In the genomic region with DNA sequence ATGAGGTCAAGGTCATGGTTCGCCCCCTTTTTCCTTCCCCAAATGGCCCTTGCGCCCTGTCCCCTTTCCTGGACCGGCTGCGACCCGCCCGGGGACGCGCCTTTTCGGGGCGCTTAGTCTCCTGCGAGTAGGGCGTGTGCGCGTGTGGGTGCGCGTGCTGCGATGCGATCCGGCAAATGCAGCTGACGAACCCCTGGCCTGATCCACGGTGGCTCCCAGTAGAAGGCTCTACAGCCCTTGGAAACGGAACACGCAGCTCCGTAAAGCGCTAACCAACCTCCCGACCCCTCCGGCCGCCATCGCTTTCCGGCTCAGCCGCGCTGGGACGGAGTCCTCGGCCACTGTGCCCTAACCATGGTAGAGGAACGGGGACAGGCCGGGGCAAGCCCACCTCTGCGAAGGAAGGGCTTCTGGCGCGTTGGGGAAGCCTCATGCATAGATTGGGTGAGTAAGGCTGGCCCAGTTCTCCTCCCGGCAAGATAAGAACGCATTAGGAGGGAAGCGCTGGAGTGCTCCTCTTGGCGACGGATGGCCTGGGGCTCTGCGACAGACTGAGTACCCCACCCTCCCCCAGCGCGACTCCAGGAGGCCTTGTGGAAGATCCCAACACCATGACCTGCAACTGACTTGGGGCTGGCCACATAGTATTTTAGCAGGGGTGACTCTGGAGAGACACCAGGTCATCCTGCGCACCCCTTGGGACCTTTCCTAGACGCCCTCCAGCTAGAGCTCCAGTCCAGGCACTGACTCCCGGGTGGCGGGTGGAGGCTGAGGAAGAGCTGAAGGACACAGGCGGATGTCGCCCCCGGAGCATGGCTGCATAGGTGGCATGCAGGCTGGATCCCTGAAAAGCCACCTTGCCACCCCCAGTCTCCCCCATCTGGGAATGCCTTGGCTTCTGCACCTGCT, we compare ENCODE assay signal across 8 cellular contexts. TPM values are rescaled to one million over a fixed set of nuclear protein-coding genes. Genes with fewer than 3 reads are reported as not detected.
DNase-seq lines count a peak whose midpoint lies in the region; ATAC-seq and TF ChIP-seq lines count a peak whose summit lies in the region.

No MANE protein-coding gene starts in this region.

- WGBS in lung, 2 donors = 15 to 16% methylated on average over 54 of the region's 54 CpGs

- POLR2A ChIA-PET in MCF 10A (lab: Yijun Ruan, JAX) = interaction anchor here (0.6 to 2.8 kb wide), 14 partner anchors 14 to 82 kb away, joined by 3 to 35 read pairs (median 4); a partner anchor contains a TSS

- H3K4me1 Mint-ChIP-seq in MCF 10A (ENCODE audit: insufficient read depth, unreplicated experiment) = peaks cover 33% of the 10 kb centered on the region

- peaks cover 0 to 2% of the 10 kb centered on the region in 2 donors for H3K9me3 ChIP-seq in lung (ENCODE audit: control insufficient read depth in 2 of 2, insufficient read depth in 1 of 2, low read length in 1 of 2)
- no peaks in the 10 kb centered on the region for H3K9me3 ChIP-seq in uterus

- H3K4me3 ChIP-seq in lung = peak overlapping the region; percentile 65
- H3K4me3 ChIP-seq in uterus = peak overlapping the region; percentile 16 to 46

- TF ChIP-seq POLR2A in uterus (IDR thresholded peaks at IDR 0.05) = no peak

- H3K4me3 Mint-ChIP-seq in MCF 10A (ENCODE audit: unreplicated experiment) = peak overlapping the region; percentile 86

- H3K36me3 ChIP-seq in lung (ENCODE audit: control insufficient read depth in 2 of 2, insufficient read depth in 2 of 2, low read length in 2 of 2) (no peaks in the 10 kb centered on the region), uterus (no peaks in the 10 kb centered on the region)

- CTCF ChIA-PET in MCF 10A (lab: Yijun Ruan, JAX) = interaction anchor here (0.6 to 1.8 kb wide), 8 partner anchors 12 to 342 kb away, joined by 3 to 9 read pairs (median 4); no protein-coding TSS in a partner anchor

- no peak for ATAC-seq in lung (ENCODE audit: insufficient read depth, low FRiP score)
- ATAC-seq in GM18861 (IDR thresholded peaks at IDR 0.05; ENCODE audit: unreplicated experiment) = no peak

- no peaks in the 10 kb centered on the region for H3K27me3 Mint-ChIP-seq in MCF 10A (ENCODE audit: insufficient read depth, unreplicated experiment)

- TF ChIP-seq CTCF in MCF 10A (IDR thresholded peaks at IDR 0.05; ENCODE audit: unreplicated experiment) (no peak), lung (IDR thresholded peaks at IDR 0.05; ENCODE audit: control extremely low read depth, extremely low read depth) (no peak), uterus (IDR thresholded peaks at IDR 0.05) (no peak)

- H3K4me1 ChIP-seq in lung (ENCODE audit: control insufficient read depth in 2 of 2, insufficient read depth in 2 of 2, low read length in 2 of 2) (peaks cover 0 to 11% of the 10 kb centered on the region in 2 donors), uterus (peaks cover 0 to 9% of the 10 kb centered on the region in 2 donors)

- H3K27me3 ChIP-seq in lung (ENCODE audit: control insufficient read depth, insufficient read depth) (no peaks in the 10 kb centered on the region), uterus (peaks cover 13 to 14% of the 10 kb centered on the region in 2 donors)

- no peak overlapping the region for H3K27ac Mint-ChIP-seq in MCF 10A (ENCODE audit: low read depth, unreplicated experiment)

- H3K9me3 Mint-ChIP-seq in MCF 10A (ENCODE audit: unreplicated experiment) = no peaks in the 10 kb centered on the region

- H3K36me3 Mint-ChIP-seq in MCF 10A (ENCODE audit: insufficient read depth, unreplicated experiment) = no peaks in the 10 kb centered on the region

- intact Hi-C loops in MCF 10A (cut with micrococcal nuclease) = loop anchor here (5.0 kb wide), 1 partner anchor 72 kb away; no protein-coding TSS in a partner anchor
- intact Hi-C loops in uterus (cut with DNase I; ENCODE audit: low total_unique reads) = no loop called here
- intact Hi-C loops in head of caudate nucleus (cut with DNase I) = no loop called here

- BruUV-seq in MCF 10A (replicated peaks; lab: Mats Ljungman, UMichigan) = TSS peak; percentile 50

- DNase-seq in activated naive CD4-positive, alpha-beta T cell treated with Interleukin-2 at 50 U/mL for 16 hours = peak; percentile 11
- DNase-seq in activated naive CD4-positive, alpha-beta T cell (lab: John Stamatoyannopoulos, UW) = no peak
- no peak for DNase-seq in MCF 10A (ENCODE audit: unreplicated experiment)
- no peak for DNase-seq in lung (ENCODE audit: low spot score)
- no peak for DNase-seq in uterus
- DNase-seq in inferior parietal cortex (ENCODE audit: extremely low spot score) = no peak
- DNase-seq in head of caudate nucleus = no peak

- H3K27ac ChIP-seq in lung (ENCODE audit: low read depth in 1 of 2, low read length in 1 of 2) (no peak overlapping the region), uterus (no peak overlapping the region)

RNA-seq across cellular contexts. Expression of a gene that starts 1.1 kb away (rescaled TPM):
- 4.1 and 5.7 TPM in 2 replicates for total RNA-seq in MCF 10A (2022)
- 1 to 10 TPM in 1 of 2 donors, under 1 TPM in 1; 0.40 to 8.8 TPM for total RNA-seq in lung
- polyA plus RNA-seq in lung = 1 to 10 TPM; 2.8 to 6.5 TPM
- under 1 TPM in 3 of 4 donors, not detected in 1; 0.29 to 0.91 (median 0.76) TPM for total RNA-seq in uterus

RNA-seq across cellular contexts. Expression of a gene that starts 30.8 kb away (rescaled TPM):
- total RNA-seq in MCF 10A (2022) = 69.4 and 97.1 TPM in 2 replicates
- 10 to 100 TPM; 32.7 to 65.0 TPM for total RNA-seq in lung
- polyA plus RNA-seq in lung = 10 to 100 TPM; 67.2 to 95.8 TPM
- 10 to 100 TPM in 3 of 4 donors, 1 to 10 TPM in 1; 6.9 to 25.0 (median 21.8) TPM for total RNA-seq in uterus

RNA-seq across cellular contexts. Expression of a gene that starts 35.6 kb away (rescaled TPM):
- total RNA-seq in MCF 10A (2022) = 116 and 136 TPM in 2 replicates
- total RNA-seq in lung = 10 to 100 TPM; 44.3 to 95.1 TPM
- 10 to 100 TPM; 78.2 to 93.6 TPM for polyA plus RNA-seq in lung
- total RNA-seq in uterus = 10 to 100 TPM; 37.7 to 74.9 (median 40.1) TPM
